In genomic region chr11:130528301-130528651, GRCh38 we compare ENCODE assay signal across 21 cellular contexts.
A peak's percentile ranks its signal among the peaks of the same experiment; 100 is the strongest.
DNase-seq lines count a peak whose midpoint lies in the region; TF ChIP-seq lines count a peak whose summit lies in the region.
"Had no signal": no experiment of that assay in that cellular context is flagged by ENCODE, and none has a peak within 500 bp of the region (broad histone marks: within the 10 kb centered on the region; RNA-seq: fewer than 3 reads in every experiment).

No MANE protein-coding gene starts in this region.

- no peak overlapping the region for H2AFZ ChIP-seq in neural progenitor cell (replicated peaks)

- peaks cover 4% of the 10 kb centered on the region for H3K9me3 Mint-ChIP-seq in neural progenitor cell
- H3K9me3 Mint-ChIP-seq in Calu3 (ENCODE audit: low read depth, unreplicated experiment) = no peaks in the 10 kb centered on the region
- H3K9me3 Mint-ChIP-seq: activated CD8-positive, alpha-beta T cell treated with anti-CD3 and anti-CD28 coated beads for 36 hours; activated naive CD8-positive, alpha-beta T cell treated with anti-CD3 and anti-CD28 coated beads for 36 hours; CD4-positive, alpha-beta T cell had no signal

- H4K20me1 ChIP-seq in neural progenitor cell (ENCODE audit: low read depth) = no peaks in the 10 kb centered on the region

- BruUV-seq in Calu3 (replicated peaks; lab: Mats Ljungman, UMichigan) = no TSS peak

- H3K27ac ChIP-seq in SJSA1 (peak overlapping the region; percentile 70), cardiac muscle cell (peak overlapping the region; percentile 73), neural progenitor cell (no peak overlapping the region)
- H3K27ac ChIP-seq: esophagus squamous epithelium, upper lobe of left lung, WERI-Rb-1 had no signal

- no peaks in the 10 kb centered on the region for H3K36me3 Mint-ChIP-seq in neural progenitor cell
- H3K36me3 Mint-ChIP-seq in Calu3 (ENCODE audit: insufficient read depth, unreplicated experiment) = no peaks in the 10 kb centered on the region
- H3K36me3 Mint-ChIP-seq: activated naive CD8-positive, alpha-beta T cell treated with anti-CD3 and anti-CD28 coated beads for 36 hours had no signal

- no peak for TF ChIP-seq POLR2A in erythroblast (IDR thresholded peaks at IDR 0.05; ENCODE audit: low read length)

- TF ChIP-seq CTCF in cardiac muscle cell (IDR thresholded peaks at IDR 0.05; ENCODE audit: low read depth, low read length) (no peak), neural progenitor cell (IDR thresholded peaks at IDR 0.05) (no peak), Calu3 (IDR thresholded peaks at IDR 0.05; ENCODE audit: unreplicated experiment) (no peak)

- no peak overlapping the region for H3K4me2 ChIP-seq in neural progenitor cell

- CTCF ChIA-PET in Calu3 (lab: Charles Lee) = interaction anchor here (0.6 kb wide), 1 partner anchor 81 kb away, joined by 4 read pairs; no protein-coding TSS in a partner anchor

- H3K27me3 Mint-ChIP-seq in neural progenitor cell (ENCODE audit: insufficient read depth, low read depth) = peaks cover 16% of the 10 kb centered on the region
- peaks cover 2% of the 10 kb centered on the region for H3K27me3 Mint-ChIP-seq in Calu3 (ENCODE audit: unreplicated experiment)
- H3K27me3 Mint-ChIP-seq: activated CD8-positive, alpha-beta T cell treated with anti-CD3 and anti-CD28 coated beads for 36 hours; activated naive CD8-positive, alpha-beta T cell treated with anti-CD3 and anti-CD28 coated beads for 36 hours; CD4-positive, alpha-beta T cell had no signal

- H3K9me3 ChIP-seq in SJSA1 (replicated peaks) (no peaks in the 10 kb centered on the region), cardiac muscle cell (ENCODE audit: low read depth) (no peaks in the 10 kb centered on the region), neural progenitor cell (ENCODE audit: low read depth) (no peaks in the 10 kb centered on the region)
- H3K9me3 ChIP-seq: esophagus squamous epithelium, upper lobe of left lung had no signal

- peak; percentile 83 for DNase-seq in Daoy (ENCODE audit: low read depth)
- peak; percentile 46 to 81 for DNase-seq in SJSA1 (ENCODE audit: low read depth in 1 of 2, low spot score in 2 of 2)
- DNase-seq in cardiac muscle cell (ENCODE audit: low read depth in 1 of 2, low spot score in 1 of 2) = no peak
- DNase-seq in neural progenitor cell (ENCODE audit: low spot score) = no peak
- DNase-seq in germinal center (ENCODE audit: low spot score) = no peak
- no peak for DNase-seq in Calu3
- DNase-seq in NCI-H1092 treated with DMSO at 0.1 percent for 48 hours (lab: John Stamatoyannopoulos, UW) = no peak
- DNase-seq in erythroblast (lab: John Stamatoyannopoulos, UW) = no peak
- DNase-seq: activated CD8-positive, alpha-beta T cell treated with anti-CD3 and anti-CD28 coated beads for 36 hours; activated naive CD8-positive, alpha-beta T cell treated with anti-CD3 and anti-CD28 coated beads for 36 hours; activated T-cell treated with anti-CD3 and anti-CD28 coated beads, Interleukin-2, amount 50 U/mL, for 48 hours; CD4-positive, alpha-beta T cell; DMS53; esophagus squamous epithelium; NCI-H1930; NCI-H446 treated with DMSO at 0.1 percent for 48 hours; SHP77; stimulated activated naive CD4-positive, alpha-beta T cell treated with Interleukin-2 at 50 U/mL for 16 hours; T-helper 2 cell; upper lobe of left lung; WERI-Rb-1 had no signal

- H3K36me3 ChIP-seq in SJSA1 = no peaks in the 10 kb centered on the region
- no peaks in the 10 kb centered on the region for H3K36me3 ChIP-seq in cardiac muscle cell
- no peaks in the 10 kb centered on the region for H3K36me3 ChIP-seq in neural progenitor cell
- H3K36me3 ChIP-seq: esophagus squamous epithelium, upper lobe of left lung, WERI-Rb-1 had no signal

- H3K79me2 ChIP-seq in neural progenitor cell (ENCODE audit: low read depth) = no peaks in the 10 kb centered on the region

- H3K27me3 ChIP-seq in SJSA1 (replicated peaks) = no peaks in the 10 kb centered on the region
- no peaks in the 10 kb centered on the region for H3K27me3 ChIP-seq in cardiac muscle cell
- no peaks in the 10 kb centered on the region for H3K27me3 ChIP-seq in neural progenitor cell
- H3K27me3 ChIP-seq: esophagus squamous epithelium, upper lobe of left lung had no signal

- intact Hi-C loops in Calu3 (cut with micrococcal nuclease; ENCODE audit: unreplicated experiment) = no loop called here

- H3K4me3 Mint-ChIP-seq in neural progenitor cell (peak overlapping the region; percentile 24), Calu3 (ENCODE audit: low read depth, unreplicated experiment) (no peak overlapping the region)
- H3K4me3 Mint-ChIP-seq: activated CD8-positive, alpha-beta T cell treated with anti-CD3 and anti-CD28 coated beads for 36 hours; activated naive CD8-positive, alpha-beta T cell treated with anti-CD3 and anti-CD28 coated beads for 36 hours; CD4-positive, alpha-beta T cell had no signal

- H3K27ac Mint-ChIP-seq in neural progenitor cell (peak overlapping the region; percentile 64), Calu3 (ENCODE audit: unreplicated experiment) (no peak overlapping the region)
- H3K27ac Mint-ChIP-seq: activated CD8-positive, alpha-beta T cell treated with anti-CD3 and anti-CD28 coated beads for 36 hours; activated naive CD8-positive, alpha-beta T cell treated with anti-CD3 and anti-CD28 coated beads for 36 hours; CD4-positive, alpha-beta T cell had no signal

- no peak overlapping the region for H3K9ac ChIP-seq in neural progenitor cell

- no peak overlapping the region for H3K4me3 ChIP-seq in SJSA1
- no peak overlapping the region for H3K4me3 ChIP-seq in cardiac muscle cell
- H3K4me3 ChIP-seq in neural progenitor cell = no peak overlapping the region
- H3K4me3 ChIP-seq: esophagus squamous epithelium, upper lobe of left lung had no signal

- no peaks in the 10 kb centered on the region for H3F3A ChIP-seq in neural progenitor cell (ENCODE audit: low read depth)

- H3K4me1 Mint-ChIP-seq in neural progenitor cell = peaks cover 39% of the 10 kb centered on the region
- peaks cover 13% of the 10 kb centered on the region for H3K4me1 Mint-ChIP-seq in Calu3 (ENCODE audit: low read depth, unreplicated experiment)

- H3K4me1 ChIP-seq in SJSA1 (replicated peaks) = peaks cover 38% of the 10 kb centered on the region
- peaks cover 16% of the 10 kb centered on the region for H3K4me1 ChIP-seq in cardiac muscle cell (ENCODE audit: low read depth)
- peaks cover 14% of the 10 kb centered on the region for H3K4me1 ChIP-seq in neural progenitor cell

Comparison
In these comparisons a context has a peak if more than half of its experiments do, and no peak if none do; other contexts are left out.
1. DNase-seq: peak in Daoy (single experiment) and SJSA1 (2 of 2); none in cardiac muscle cell (0 of 2), neural progenitor cell (single experiment), germinal center (single experiment), Calu3 (single experiment), NCI-H1092 treated with DMSO at 0.1 percent for 48 hours (single experiment) and erythroblast (0 of 2).